Comparison of ENCODE assay signal across 10 cellular contexts in the genomic region with DNA sequence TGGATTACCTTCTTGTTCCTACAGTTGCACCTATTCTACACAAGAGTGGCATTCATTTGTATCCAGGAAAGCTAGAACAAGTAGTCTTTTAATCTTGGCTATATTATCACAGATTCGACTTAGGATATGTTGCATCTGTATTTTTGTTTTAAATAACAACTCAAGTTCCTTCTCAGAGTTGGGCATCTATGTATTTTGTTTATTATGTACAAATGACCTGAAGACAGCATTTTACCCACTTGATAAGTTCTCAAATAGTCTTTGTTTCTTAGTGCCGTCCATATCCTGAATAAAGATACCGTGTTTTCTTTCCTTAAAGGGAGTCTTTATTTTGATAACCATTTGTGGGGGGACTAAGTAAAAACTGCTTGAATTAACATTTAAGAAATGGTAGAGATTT. TPM values are rescaled to one million over a fixed set of nuclear protein-coding genes. Genes with fewer than 3 reads are reported as not detected.
A peak's percentile ranks its signal among the peaks of the same experiment; 100 is the strongest.
DNase-seq lines count a peak whose midpoint lies in the region; ATAC-seq and TF ChIP-seq lines count a peak whose summit lies in the region.
"Had no signal": no experiment of that assay in that cellular context is flagged by ENCODE, and none has a peak within 500 bp of the region (broad histone marks: within the 10 kb centered on the region; RNA-seq: fewer than 3 reads in every experiment).

No MANE protein-coding gene starts in this region.

- no peak for TF ChIP-seq POLR2A in stomach (IDR thresholded peaks at IDR 0.05)

- H3K4me3 ChIP-seq in HFF-Myc (replicated peaks; ENCODE audit: low read depth, low read length) = peak overlapping the region; percentile 94
- H3K4me3 ChIP-seq in astrocyte of the cerebellum (ENCODE audit: low read depth, low read length) = peak overlapping the region; percentile 92
- peak overlapping the region; percentile 94 for H3K4me3 ChIP-seq in kidney epithelial cell (ENCODE audit: low read depth, low read length)
- H3K4me3 ChIP-seq in stomach = peak overlapping the region; percentile 76 to 90 (median 82)

- no peaks in the 10 kb centered on the region for H3K9me3 Mint-ChIP-seq in T-cell

- peaks cover 3 to 82% (median 56%) of the 10 kb centered on the region in 4 donors for H3K4me1 ChIP-seq in stomach

- H3K27me3 ChIP-seq in kidney epithelial cell (ENCODE audit: control insufficient read depth, insufficient read depth, low read length) = no peaks in the 10 kb centered on the region
- H3K27me3 ChIP-seq in stomach = no peaks in the 10 kb centered on the region

- peak overlapping the region in 1 of 2 donors; percentile 7 for H3K27ac Mint-ChIP-seq in T-cell

- CTCF ChIA-PET in T-cell (lab: Charles Lee) = interaction anchor here (0.7 to 2.3 kb wide), 5 partner anchors 10 to 152 kb away, joined by 3 to 11 read pairs (median 4); no protein-coding TSS in a partner anchor

- H3K36me3 Mint-ChIP-seq in T-cell = peaks cover 6% of the 10 kb centered on the region

- no peak overlapping the region for H3K4me3 Mint-ChIP-seq in T-cell

- intact Hi-C loops in stomach (cut with DNase I; ENCODE audit: low total_unique reads) = no loop called here

- POLR2A ChIA-PET in T-cell (lab: Charles Lee) = interaction anchor here in 1 of 2 donors (0.7 kb wide), 1 partner anchor 58 kb away, joined by 3 read pairs; no protein-coding TSS in a partner anchor

- H3K27me3 Mint-ChIP-seq in T-cell = peaks cover 6 to 9% of the 10 kb centered on the region in 2 donors

- H3K4me1 Mint-ChIP-seq in T-cell = peaks cover 41 to 50% (median 45%) of the 10 kb centered on the region in 3 donors

- in situ Hi-C loops in astrocyte of the cerebellum (cut with HindIII; ENCODE audit: low sequenced_read_pairs) = loop anchor here (25.0 kb wide), 1 partner anchor 132 kb away; no protein-coding TSS in a partner anchor

- no peak for DNase-seq in HFF-Myc (ENCODE audit: extremely low read depth, low read depth)
- no peak for DNase-seq in astrocyte of the cerebellum (ENCODE audit: low read depth)
- no peak for DNase-seq in kidney epithelial cell (ENCODE audit: low read depth)
- DNase-seq in stomach = no peak
- no peak for DNase-seq in T-cell
- no peak for DNase-seq in RKO (ENCODE audit: low spot score)
- DNase-seq in EL = no peak
- DNase-seq: NCI-H2029 treated with DMSO at 0.1 percent for 48 hours, T-helper 1 cell had no signal

- H3K27ac ChIP-seq in stomach = peak overlapping the region in 4 of 5 donors; percentile 52 to 100 (median 98)

- no peaks in the 10 kb centered on the region for H3K9me3 ChIP-seq in stomach

- H3K36me3 ChIP-seq in kidney epithelial cell (ENCODE audit: control insufficient read depth, insufficient read depth, low read length) = no peaks in the 10 kb centered on the region
- H3K36me3 ChIP-seq in stomach = peaks cover under 1 to 10% (median 7%) of the 10 kb centered on the region in 4 donors

- whole genome bisulfite sequencing in stomach, 5 donors = 20 to 42% (median 34%) methylated on average over 3 of the region's 3 CpGs

- TF ChIP-seq CTCF in HFF-Myc (IDR thresholded peaks at IDR 0.05; ENCODE audit: low read depth, low read length, missing control alignments) = no peak
- TF ChIP-seq CTCF in astrocyte of the cerebellum (IDR thresholded peaks at IDR 0.05; ENCODE audit: low read depth, low read length, missing control alignments) = no peak
- TF ChIP-seq CTCF in kidney epithelial cell (IDR thresholded peaks at IDR 0.05; ENCODE audit: insufficient read depth, low read length, poor library complexity, severe bottlenecking) = no peak
- TF ChIP-seq CTCF in stomach (IDR thresholded peaks at IDR 0.05) = no peak

- ATAC-seq in T-cell (replicated peaks in 1 of 4) (no peak), HG02870 (IDR thresholded peaks at IDR 0.05; ENCODE audit: unreplicated experiment) (no peak)

- no peak for TF ChIP-seq EP300 in stomach (IDR thresholded peaks at IDR 0.05)

RNA-seq across cellular contexts. Expression of gene ITPRID2, which starts 2.9 kb away (rescaled TPM):
- total RNA-seq in kidney epithelial cell (60.2 and 73.0 TPM in 2 replicates), stomach (100 to 1,000 TPM in 4 of 5 donors, 10 to 100 TPM in 1; 53.1 to 222 (median 146) TPM), T-cell (10 to 100 TPM; 29.1 to 55.8 (median 45.1) TPM)
- polyA plus RNA-seq in stomach = 10 to 100 TPM; 19.4 to 62.9 (median 37.6) TPM
